Comparison of ENCODE assay signal across 20 cellular contexts in genomic region chr18:41324934-41325333, GRCh38.
DNase-seq lines count a peak whose midpoint lies in the region; ATAC-seq, FAIRE-seq and TF ChIP-seq lines count a peak whose summit lies in the region.
"Had no signal": no experiment of that assay in that cellular context is flagged by ENCODE, and none has a peak within 500 bp of the region (broad histone marks: within the 10 kb centered on the region; RNA-seq: fewer than 3 reads in every experiment).

No MANE protein-coding gene starts in this region.

- peak; percentile 80 for DNase-seq in M059J (ENCODE audit: low read depth)
- peak; percentile 89 for DNase-seq in bronchial epithelial cell (ENCODE audit: low read depth)
- peak; percentile 57 to 68 for DNase-seq in foreskin fibroblast
- DNase-seq in urothelium cell line (ENCODE audit: low spot score), result peak; percentile 14
- DNase-seq in T-helper 2 cell, result no peak
- DNase-seq: activated CD8-positive, alpha-beta memory T cell treated with anti-CD3 and anti-CD28 coated beads, Interleukin-2, amount 50 U/mL, for 4 hours; EL; head of caudate nucleus; NCI-H146; NCI-H748 treated with DMSO at 0.1 percent for 48 hours; psoas muscle; SIG-M5; spleen; T-cell had no signal

- TF ChIP-seq CTCF in bronchial epithelial cell (IDR thresholded peaks at IDR 0.05; ENCODE audit: insufficient read depth, low read length, severe bottlenecking) (no peak), foreskin fibroblast (IDR thresholded peaks at IDR 0.05; ENCODE audit: low read depth, low read length) (no peak)

- ATAC-seq in GM19455 (IDR thresholded peaks at IDR 0.05; ENCODE audit: unreplicated experiment) (no peak), GM19463 (IDR thresholded peaks at IDR 0.05; ENCODE audit: unreplicated experiment) (no peak)
- ATAC-seq: psoas muscle, T-cell had no signal

- no peaks in the 10 kb centered on the region for H3K36me3 ChIP-seq in bronchial epithelial cell (ENCODE audit: control insufficient read depth, insufficient read depth, low read length)
- H3K36me3 ChIP-seq: BLaER1, cardiac muscle cell, neural progenitor cell, spleen had no signal

- no peaks in the 10 kb centered on the region for H3K27me3 ChIP-seq in bronchial epithelial cell (ENCODE audit: control insufficient read depth, insufficient read depth, low read length)
- H3K27me3 ChIP-seq: BLaER1, cardiac muscle cell, neural progenitor cell, spleen had no signal

- H3K4me3 ChIP-seq in bronchial epithelial cell (ENCODE audit: low read depth, low read length) (no peak overlapping the region), foreskin fibroblast (ENCODE audit: low read depth in 1 of 2, low read length in 2 of 2) (no peak overlapping the region)
- H3K4me3 ChIP-seq: BLaER1, cardiac muscle cell, neural progenitor cell, psoas muscle, spleen had no signal

- FAIRE-seq in bronchial epithelial cell (lab: Jason Lieb, UNC), result peak; percentile 50
- FAIRE-seq in urothelium cell line (lab: Jason Lieb, UNC), result no peak
- FAIRE-seq: GM18507 had no signal

Comparison
In these comparisons a context has a peak if more than half of its experiments do, and no peak if none do; other contexts are left out.
1. DNase-seq: peak in M059J (single experiment), bronchial epithelial cell (single experiment), foreskin fibroblast (2 of 2) and urothelium cell line (single experiment); none in T-helper 2 cell (0 of 5).